Comparison of ENCODE assay signal across 1 cellular context in the genomic region with DNA sequence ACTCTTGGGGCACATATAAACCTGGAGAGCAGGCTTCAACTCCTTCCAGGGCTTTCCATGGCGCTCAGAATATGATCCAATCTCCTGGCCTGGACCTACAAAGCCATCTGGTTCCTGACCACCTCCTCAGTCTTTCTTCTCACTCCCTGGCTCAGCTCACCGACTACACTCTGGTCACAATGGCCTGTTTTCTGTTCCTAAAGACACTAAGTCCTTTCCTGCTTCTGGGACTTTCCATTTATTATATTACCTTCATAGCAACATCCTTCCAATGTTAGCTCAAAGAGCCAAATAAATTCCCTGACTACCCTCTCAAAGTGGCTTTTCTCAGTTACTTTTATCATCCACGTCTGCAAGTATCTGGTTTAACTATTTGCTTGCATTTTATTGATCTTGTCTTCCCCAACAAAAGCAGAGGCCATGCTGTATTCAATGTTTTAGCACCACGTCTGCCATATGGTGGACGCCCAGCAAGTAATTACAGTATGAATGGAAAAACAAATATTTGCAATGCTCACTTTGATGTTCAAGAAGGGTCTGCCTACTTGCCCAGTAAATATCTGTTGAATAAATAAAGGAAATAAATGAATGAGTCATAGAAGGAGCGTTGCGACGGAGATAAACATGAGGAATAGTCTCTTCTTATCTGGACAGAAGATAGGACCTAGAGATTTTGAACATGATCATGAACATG.
TF ChIP-seq lines count a peak whose summit lies in the region.

No MANE protein-coding gene starts in this region.

TF ChIP-seq in HCT116, 20 proteins besides CTCF, POLR2A, EP300 and RAD21 (continued from another document):
- TF ChIP-seq ZBTB33 (IDR thresholded peaks at IDR 0.05; ENCODE audit: extremely low read depth, insufficient replicate concordance, low read length): no peak
- TF ChIP-seq EZH2 (IDR thresholded peaks at IDR 0.05): no peak
- no peak for TF ChIP-seq POLR2AphosphoS5 (IDR thresholded peaks at IDR 0.05; ENCODE audit: low read depth, low read length)
- TF ChIP-seq MAX (IDR thresholded peaks at IDR 0.05): no peak
- TF ChIP-seq ZNF274 (IDR thresholded peaks at IDR 0.05; ENCODE audit: low read depth, low read length): no peak
- TF ChIP-seq YY1 (IDR thresholded peaks at IDR 0.05; ENCODE audit: extremely low read depth, insufficient replicate concordance, low read depth, low read length): no peak
- no peak for TF ChIP-seq SIN3A (IDR thresholded peaks at IDR 0.05; ENCODE audit: low read depth)
- TF ChIP-seq, protein P1, sequence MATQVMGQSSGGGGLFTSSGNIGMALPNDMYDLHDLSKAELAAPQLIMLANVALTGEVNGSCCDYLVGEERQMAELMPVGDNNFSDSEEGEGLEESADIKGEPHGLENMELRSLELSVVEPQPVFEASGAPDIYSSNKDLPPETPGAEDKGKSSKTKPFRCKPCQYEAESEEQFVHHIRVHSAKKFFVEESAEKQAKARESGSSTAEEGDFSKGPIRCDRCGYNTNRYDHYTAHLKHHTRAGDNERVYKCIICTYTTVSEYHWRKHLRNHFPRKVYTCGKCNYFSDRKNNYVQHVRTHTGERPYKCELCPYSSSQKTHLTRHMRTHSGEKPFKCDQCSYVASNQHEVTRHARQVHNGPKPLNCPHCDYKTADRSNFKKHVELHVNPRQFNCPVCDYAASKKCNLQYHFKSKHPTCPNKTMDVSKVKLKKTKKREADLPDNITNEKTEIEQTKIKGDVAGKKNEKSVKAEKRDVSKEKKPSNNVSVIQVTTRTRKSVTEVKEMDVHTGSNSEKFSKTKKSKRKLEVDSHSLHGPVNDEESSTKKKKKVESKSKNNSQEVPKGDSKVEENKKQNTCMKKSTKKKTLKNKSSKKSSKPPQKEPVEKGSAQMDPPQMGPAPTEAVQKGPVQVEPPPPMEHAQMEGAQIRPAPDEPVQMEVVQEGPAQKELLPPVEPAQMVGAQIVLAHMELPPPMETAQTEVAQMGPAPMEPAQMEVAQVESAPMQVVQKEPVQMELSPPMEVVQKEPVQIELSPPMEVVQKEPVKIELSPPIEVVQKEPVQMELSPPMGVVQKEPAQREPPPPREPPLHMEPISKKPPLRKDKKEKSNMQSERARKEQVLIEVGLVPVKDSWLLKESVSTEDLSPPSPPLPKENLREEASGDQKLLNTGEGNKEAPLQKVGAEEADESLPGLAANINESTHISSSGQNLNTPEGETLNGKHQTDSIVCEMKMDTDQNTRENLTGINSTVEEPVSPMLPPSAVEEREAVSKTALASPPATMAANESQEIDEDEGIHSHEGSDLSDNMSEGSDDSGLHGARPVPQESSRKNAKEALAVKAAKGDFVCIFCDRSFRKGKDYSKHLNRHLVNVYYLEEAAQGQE (IDR thresholded peaks at IDR 0.05; ENCODE audit: low read depth): no peak
- peak; percentile 20; the same call in 1 of the 2 replicates for TF ChIP-seq SP1 (IDR thresholded peaks at IDR 0.05; ENCODE audit: low read depth)
- no peak for TF ChIP-seq TCF7L2 (IDR thresholded peaks at IDR 0.05; ENCODE audit: borderline replicate concordance, extremely low read depth, insufficient read depth, insufficient read length)
- no peak for TF ChIP-seq ATF3 (IDR thresholded peaks at IDR 0.05)
- no peak for TF ChIP-seq ZFX (IDR thresholded peaks at IDR 0.05)
- peak; percentile 41 for TF ChIP-seq FOSL1 (IDR thresholded peaks at IDR 0.05; ENCODE audit: low read depth)
- TF ChIP-seq CBX3 (IDR thresholded peaks at IDR 0.05; ENCODE audit: low read depth): 0 out of 2 replicates have a peak, but pooled peaks have one; percentile 22
- TF ChIP-seq CEBPB (IDR thresholded peaks at IDR 0.05; ENCODE audit: low read depth): no peak
- TF ChIP-seq ELF1 (IDR thresholded peaks at IDR 0.05; ENCODE audit: borderline replicate concordance, low read depth): no peak
- TF ChIP-seq JUND (IDR thresholded peaks at IDR 0.05): peak; percentile 29
TF ChIP-seq in HCT116: peak in this region for 4.
